ENCODE assay signal across 14 cellular contexts in genomic region chr16:56669005-56669839, GRCh38. TPM values are rescaled to one million over a fixed set of nuclear protein-coding genes. Genes with fewer than 3 reads are reported as not detected.
DNase-seq lines count a peak whose midpoint lies in the region; ATAC-seq, FAIRE-seq and TF ChIP-seq lines count a peak whose summit lies in the region.
"Had no signal": no experiment of that assay in that cellular context is flagged by ENCODE, and none has a peak within 500 bp of the region (broad histone marks: within the 10 kb centered on the region; RNA-seq: fewer than 3 reads in every experiment).

TSS of gene MT1H (plus strand) at chr16:56669814. CDS start at chr16:56669885, 71 bp downstream.

- peak within 1 kb of the TSS; percentile 79 for H3K18ac ChIP-seq in H1 (ENCODE audit: extremely low read depth, low read length)

- CTCF ChIA-PET in H1 (lab: Charles Lee; ENCODE audit: partially characterized antibody): interaction anchor here (0.8 to 4.6 kb wide), 9 partner anchors 10 to 92 kb away, joined by 3 to 29 read pairs (median 3); partner anchors contain the start of genes MT1E and MT1M

- DNase-seq in DMS53 (lab: John Stamatoyannopoulos, UW) (peak; percentile 32), DMS53 treated with DMSO at 0.1 percent for 48 hours (lab: John Stamatoyannopoulos, UW; ENCODE audit: unreplicated experiment) (no peak), NCI-H69 (lab: John Stamatoyannopoulos, UW) (peak; percentile 20), H1 (ENCODE audit: low read depth in 1 of 2, low spot score in 2 of 2) (peak in 1 of 2 experiments; percentile 69), NCI-H2171 treated with DMSO at 0.1 percent for 48 hours (lab: John Stamatoyannopoulos, UW) (no peak), type B pancreatic cell (ENCODE audit: extremely low spot score, unreplicated experiment) (no peak), kidney tubule cell (ENCODE audit: low spot score) (no peak)
- DNase-seq in naive thymus-derived CD8-positive, alpha-beta T cell: no peak
- DNase-seq: hypothalamus, NCI-H1048, NCI-H446, SHP77 had no signal

- no peak within 1 kb of the TSS for H3K9ac ChIP-seq in H1 (replicated peaks in 1 of 4; ENCODE audit: extremely low read depth in 1 of 4, low read depth in 3 of 4, low read length in 3 of 4)

- no peak within 1 kb of the TSS for H2BK5ac ChIP-seq in H1 (ENCODE audit: low read depth, low read length)

- H3K27me3 ChIP-seq in H1 (replicated peaks in 1 of 4; ENCODE audit: control insufficient read depth in 3 of 4, extremely low read depth in 1 of 4, insufficient read depth in 3 of 4, low read length in 3 of 4): peaks cover 72 to 91% (median 85%) of the 10 kb centered on the region in 4 experiments

- H4K5ac ChIP-seq in H1 (ENCODE audit: insufficient read length, low read depth, low read length): no peak within 1 kb of the TSS

- H3K14ac ChIP-seq in H1 (ENCODE audit: insufficient read length): no peak within 1 kb of the TSS

- no peak within 1 kb of the TSS for H3K27ac ChIP-seq in H1 (ENCODE audit: low read depth, low read length)
- H3K27ac ChIP-seq: 22Rv1 had no signal

- peak; percentile 40 to 52 for ATAC-seq in naive thymus-derived CD8-positive, alpha-beta T cell

- peak within 1 kb of the TSS; percentile 13 to 52 (median 19); a peak in 7 of 8 replicates for H3K4me3 ChIP-seq in H1 (ENCODE audit: extremely low read depth in 1 of 4, insufficient read depth in 2 of 4, low read depth in 3 of 4, low read length in 4 of 4)

- FAIRE-seq in H1 (lab: Jason Lieb, UNC): no peak

- peaks cover 0 to 17% (median 8%) of the 10 kb centered on the region in 3 donors for H3K36me3 Mint-ChIP-seq in naive thymus-derived CD8-positive, alpha-beta T cell
- no peaks in the 10 kb centered on the region for H3K36me3 Mint-ChIP-seq in type B pancreatic cell

- TF ChIP-seq CTCF in H1 (IDR thresholded peaks at IDR 0.05; ENCODE audit: control extremely low read depth in 1 of 3, insufficient read depth in 1 of 3, low read depth in 1 of 3, low read length in 3 of 3) (no peak), type B pancreatic cell (conservative IDR thresholded peaks at IDR 0.05) (no peak)

- no peaks in the 10 kb centered on the region for H3K79me1 ChIP-seq in H1 (ENCODE audit: low read depth, low read length)

- H2BK12ac ChIP-seq in H1 (ENCODE audit: low read depth, low read length): peak within 1 kb of the TSS; percentile 86; the same call in 1 of the 2 replicates

- peak within 1 kb of the TSS; percentile 15 for H4K91ac ChIP-seq in H1 (replicated peaks; ENCODE audit: insufficient read length, low read length)

- no peak within 1 kb of the TSS for H3K23ac ChIP-seq in H1 (ENCODE audit: insufficient read length)

- H2AK5ac ChIP-seq in H1 (ENCODE audit: low read depth, low read length): 0 out of 2 replicates have a peak within 1 kb of the TSS, but pooled peaks have one; percentile 61

- no peak within 1 kb of the TSS for H3K4ac ChIP-seq in H1 (replicated peaks; ENCODE audit: insufficient read length, low read depth, low read length)

- H3K9me3 Mint-ChIP-seq in naive thymus-derived CD8-positive, alpha-beta T cell: no peaks in the 10 kb centered on the region
- H3K9me3 Mint-ChIP-seq in type B pancreatic cell: no peaks in the 10 kb centered on the region
- H3K9me3 Mint-ChIP-seq: neural crest cell had no signal

- H3K4me3 Mint-ChIP-seq in naive thymus-derived CD8-positive, alpha-beta T cell: peak within 1 kb of the TSS in 7 of 10 donors; percentile 24 to 62 (median 59)
- H3K4me3 Mint-ChIP-seq in type B pancreatic cell: no peak within 1 kb of the TSS
- H3K4me3 Mint-ChIP-seq: neural crest cell had no signal

- H2AFZ ChIP-seq in H1 (ENCODE audit: low read length): 0 out of 2 replicates have a peak within 1 kb of the TSS, but pooled peaks have one; percentile 6

- POLR2A ChIA-PET in H1 (lab: Charles Lee; ENCODE audit: partially characterized antibody): interaction anchor here (0.9 to 13.9 kb wide), 16 partner anchors 8 to 218 kb away, joined by 3 to 205 read pairs (median 5); partner anchors contain the start of genes MT1B, MT1E, MT1F and MT1M
- POLR2A ChIA-PET in naive thymus-derived CD8-positive, alpha-beta T cell (lab: Charles Lee): interaction anchor here (0.9 to 1.9 kb wide), 2 partner anchors 13 to 61 kb away, joined by 4 to 5 read pairs; partner anchors contain the start of genes MT1X and MT2A

- H3K56ac ChIP-seq in H1 (replicated peaks; ENCODE audit: insufficient read length, low read depth, low read length): no peak within 1 kb of the TSS

- no peaks in the 10 kb centered on the region for H3K79me2 ChIP-seq in H1 (ENCODE audit: control insufficient read depth in 1 of 2, insufficient read depth in 2 of 2, low read length in 2 of 2)

- TF ChIP-seq POLR2A in H1 (IDR thresholded peaks at IDR 0.05; ENCODE audit: control extremely low read depth in 1 of 2, low read depth in 2 of 2, low read length in 2 of 2): no peak

- H3K4me2 ChIP-seq in H1 (ENCODE audit: insufficient read depth in 1 of 2, low read depth in 2 of 2, low read length in 2 of 2): peak within 1 kb of the TSS; percentile 74 to 92

- peak within 1 kb of the TSS in 2 of 10 donors; percentile 16 to 71 for H3K27ac Mint-ChIP-seq in naive thymus-derived CD8-positive, alpha-beta T cell
- H3K27ac Mint-ChIP-seq in type B pancreatic cell: no peak within 1 kb of the TSS

- WGBS in H1 (ENCODE audit: extremely low coverage in 1 of 2, insufficient coverage in 1 of 2, insufficient read length in 1 of 2, insufficient replicate concordance in 2 of 2, low coverage in 1 of 2, low lambda C conversion rate in 2 of 2, missing lambda C conversion rate in 1 of 2), 2 experiments: 5% methylated on average over 34 of the region's 38 CpGs; no CpG with 5 or more reads in 1 of the 2 experiments

- no peak within 1 kb of the TSS for H4K8ac ChIP-seq in H1 (ENCODE audit: extremely low read depth, insufficient read depth, low read length)

- no peak for TF ChIP-seq EP300 in H1 (IDR thresholded peaks at IDR 0.05; ENCODE audit: borderline replicate concordance in 1 of 2, low read depth in 2 of 2, low read length in 2 of 2)

- H2BK15ac ChIP-seq in H1 (ENCODE audit: low read length): no peak within 1 kb of the TSS

- H2BK20ac ChIP-seq in H1 (ENCODE audit: low read length): no peak within 1 kb of the TSS; the same call in none of the 2 replicates

- no peaks in the 10 kb centered on the region for H3K36me3 ChIP-seq in H1 (ENCODE audit: control insufficient read depth in 2 of 4, insufficient read depth in 4 of 4, low read length in 3 of 4)

- H3K27me3 Mint-ChIP-seq in naive thymus-derived CD8-positive, alpha-beta T cell: peaks cover 27 to 59% (median 46%) of the 10 kb centered on the region in 5 donors
- H3K27me3 Mint-ChIP-seq in type B pancreatic cell: peaks cover 100% of the 10 kb centered on the region

- peaks cover 10% of the 10 kb centered on the region; the same call in 1 of the 2 replicates for H3K23me2 ChIP-seq in H1 (ENCODE audit: low read depth, low read length)

- no peak for TF ChIP-seq RAD21 in H1 (IDR thresholded peaks at IDR 0.05 in 1 of 2, conservative IDR thresholded peaks at IDR 0.05 in 1 of 2; ENCODE audit: low read depth in 2 of 2, low read length in 2 of 2)

- H3K9me3 ChIP-seq in H1 (ENCODE audit: insufficient read depth in 2 of 2, low read depth in 1 of 2, low read length in 1 of 2): no peaks in the 10 kb centered on the region

- H2BK120ac ChIP-seq in H1 (replicated peaks; ENCODE audit: low read depth, low read length): no peak within 1 kb of the TSS

- peaks cover 16 to 31% (median 22%) of the 10 kb centered on the region in 4 donors for H3K4me1 Mint-ChIP-seq in naive thymus-derived CD8-positive, alpha-beta T cell
- H3K4me1 Mint-ChIP-seq in type B pancreatic cell (ENCODE audit: unreplicated experiment): peaks cover 2% of the 10 kb centered on the region
- H3K4me1 Mint-ChIP-seq: neural crest cell had no signal

- peaks cover 3 to 16% (median 12%) of the 10 kb centered on the region in 4 experiments for H3K4me1 ChIP-seq in H1 (replicated peaks in 1 of 4; ENCODE audit: control insufficient read depth in 3 of 4, insufficient read depth in 4 of 4, low read length in 3 of 4)

- peaks cover 2 to 9% of the 10 kb centered on the region in 2 experiments for H4K20me1 ChIP-seq in H1 (replicated peaks in 1 of 2; ENCODE audit: control insufficient read depth in 1 of 2, insufficient read depth in 2 of 2, low read length in 2 of 2)

TF ChIP-seq in H1, 55 proteins besides CTCF, POLR2A, EP300 and RAD21 (continues in another document):
- TF ChIP-seq KDM5A (IDR thresholded peaks at IDR 0.05; ENCODE audit: low read length) (no peak), SP4 (IDR thresholded peaks at IDR 0.05; ENCODE audit: low read length) (no peak), KDM4A (IDR thresholded peaks at IDR 0.05; ENCODE audit: low read depth, low read length, severe bottlenecking) (peak; percentile 69), SRF (IDR thresholded peaks at IDR 0.05; ENCODE audit: low read depth, low read length) (no peak), KDM1A (IDR thresholded peaks at IDR 0.05; ENCODE audit: borderline replicate concordance, low read length) (no peak), GTF2F1 (IDR thresholded peaks at IDR 0.05; ENCODE audit: borderline replicate concordance, low read depth, low read length) (no peak), MAX (IDR thresholded peaks at IDR 0.05) (peak; percentile 83), EZH2 (IDR thresholded peaks at IDR 0.05; ENCODE audit: low read depth, low read length, severe bottlenecking) (peak; percentile 79), JUN (IDR thresholded peaks at IDR 0.05; ENCODE audit: low read depth, low read length) (no peak), E2F6 (IDR thresholded peaks at IDR 0.05) (no peak)

RNA-seq across cellular contexts. Expression of gene MT1H, which starts in this region (rescaled TPM):
- total RNA-seq in H1 (2021; fragmentation: NEBNext Ultra II Directional; extraction: Animal tissue kit (Norgen Biotek cat#: 25700)): 11.9 and 12.6 TPM in 2 replicates
- 95.7 and 127 TPM in 2 replicates for polyA plus RNA-seq in H1 (2011; rRNA removed)
- polyA plus RNA-seq in H1 (2011; cell fraction: cytosol; rRNA removed): 85.8 TPM
- polyA plus RNA-seq in H1 (2011; cell fraction: nucleus; rRNA removed): 84.0 TPM
- 129 to 304 TPM (median 167 TPM) in 4 replicates for polyA plus RNA-seq in H1 (2012, experiment 1 of 2)
- polyA plus RNA-seq in H1 (2012, experiment 2 of 2): 537 TPM
- 220 TPM for polyA plus RNA-seq in H1 (2013, experiment 1 of 2)
- polyA plus RNA-seq in H1 (2013, experiment 2 of 2): 240 TPM
- 18.8 and 19.5 TPM in 2 replicates for polyA minus RNA-seq in H1 (2011; rRNA and poly(A)+ RNA removed)
- 57.0 TPM for polyA minus RNA-seq in H1 (2011; cell fraction: cytosol; rRNA and poly(A)+ RNA removed)
- polyA minus RNA-seq in H1 (2011; cell fraction: nucleus; rRNA and poly(A)+ RNA removed): 22.4 TPM
- not detected for total RNA-seq in naive thymus-derived CD8-positive, alpha-beta T cell
- polyA plus RNA-seq in naive thymus-derived CD8-positive, alpha-beta T cell: not detected
- 2.2 and 2.4 TPM in 2 replicates for total RNA-seq in type B pancreatic cell (ENCODE audit: low replicate concordance)
- total RNA-seq: neural crest cell had no signal

Comparison
In these comparisons a context has a peak if more than half of its experiments do, and no peak if none do; other contexts are left out.
1. RNA of gene MT1H (polyA plus RNA-seq): 84.0 to 537 TPM in H1; not detected in naive thymus-derived CD8-positive, alpha-beta T cell; every median in the first group is over 10 times any median in the second.
2. DNase-seq: peak in DMS53 (single experiment) and NCI-H69 (single experiment); none in DMS53 treated with DMSO at 0.1 percent for 48 hours (single experiment), naive thymus-derived CD8-positive, alpha-beta T cell (0 of 10), NCI-H2171 treated with DMSO at 0.1 percent for 48 hours (single experiment), type B pancreatic cell (single experiment) and kidney tubule cell (single experiment).
3. Peak in ATAC-seq in naive thymus-derived CD8-positive, alpha-beta T cell; RNA of the gene not detected or under 1 TPM.